In genomic region chr11:103222801-103223200, GRCh38 we compare ENCODE assay signal across 16 cellular contexts.
"Had no signal": no experiment of that assay in that cellular context is flagged by ENCODE, and none has a peak within 500 bp of the region (broad histone marks: within the 10 kb centered on the region; RNA-seq: fewer than 3 reads in every experiment).

No MANE protein-coding gene starts in this region.

- H3K9me3 ChIP-seq: left ventricle myocardium inferior, prostate gland, right atrium auricular region, transverse colon had no signal

- DNase-seq: activated CD4-positive, alpha-beta T cell treated with anti-CD3 and anti-CD28 coated beads for 1 hour; activated CD4-positive, alpha-beta T cell treated with anti-CD3 and anti-CD28 coated beads, Interleukin-2, amount 50 U/mL, for 1 hour; activated CD8-positive, alpha-beta T cell treated with anti-CD3 and anti-CD28 coated beads, Interleukin-2, amount 10 ng/mL, durations not matched to agents 7 days and 5 days; activated gamma-delta T cell; aorta; hippocampal formation; left ventricle myocardium inferior; mammary epithelial cell; naive B cell; small intestine; stimulated activated CD4-positive, alpha-beta T cell treated with anti-CD3 and anti-CD28 coated beads, Interleukin-2, amount 100 ng/mL, for 24 hours; T-cell; transverse colon had no signal

- H3K4me1 ChIP-seq: left ventricle myocardium inferior, neural progenitor cell, prostate gland, right atrium auricular region, transverse colon had no signal

- H3K36me3 ChIP-seq: neural progenitor cell, prostate gland, right atrium auricular region, transverse colon had no signal

- H3K4me3 ChIP-seq: left ventricle myocardium inferior, neural progenitor cell, prostate gland, right atrium auricular region, transverse colon had no signal

- H3K4me2 ChIP-seq: neural progenitor cell had no signal

- H3K9ac ChIP-seq: neural progenitor cell had no signal

- H2AFZ ChIP-seq: neural progenitor cell had no signal

- H3K27ac ChIP-seq: left ventricle myocardium inferior, neural progenitor cell, prostate gland, right atrium auricular region, transverse colon had no signal

- H3K27me3 ChIP-seq: neural progenitor cell, right atrium auricular region, transverse colon had no signal
